In the genomic region with DNA sequence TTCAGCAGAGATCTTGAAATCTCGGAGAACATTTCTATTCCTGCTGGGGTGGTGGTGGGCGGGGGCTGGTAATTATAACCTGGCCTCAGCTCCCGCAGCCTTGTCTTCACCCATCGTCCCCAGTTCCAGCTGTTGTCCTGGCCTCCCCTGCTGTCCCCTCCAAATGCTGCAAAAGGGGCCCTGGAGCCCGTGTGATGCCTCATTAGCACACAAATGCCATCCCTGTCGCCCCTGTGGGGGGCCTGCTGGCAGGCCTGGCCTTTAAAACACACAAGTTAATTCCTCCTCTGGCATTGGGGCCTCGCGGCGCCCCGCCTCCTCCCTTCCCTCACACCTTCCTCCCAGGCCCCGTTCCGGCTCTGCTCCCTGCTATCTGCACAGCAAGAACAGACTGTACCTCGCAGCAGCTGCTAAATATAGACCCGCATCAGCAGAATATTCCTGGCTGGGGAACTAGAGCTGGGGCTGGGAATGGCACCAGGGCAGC, we compare ENCODE assay signal across 18 cellular contexts.
A peak's percentile ranks its signal among the peaks of the same experiment; 100 is the strongest.
DNase-seq lines count a peak whose midpoint lies in the region; ATAC-seq, FAIRE-seq and TF ChIP-seq lines count a peak whose summit lies in the region.
"Had no signal": no experiment of that assay in that cellular context is flagged by ENCODE, and none has a peak within 500 bp of the region (broad histone marks: within the 10 kb centered on the region; RNA-seq: fewer than 3 reads in every experiment).

No MANE protein-coding gene starts in this region.

- H4K20me1 ChIP-seq in HepG2 (ENCODE audit: insufficient read depth, low read length): no peaks in the 10 kb centered on the region

- H3K36me3 Mint-ChIP-seq in glutamatergic neuron (ENCODE audit: unreplicated experiment): no peaks in the 10 kb centered on the region
- H3K36me3 Mint-ChIP-seq: CD4-positive, alpha-beta memory T cell had no signal

- intact Hi-C loops in HepG2 (cut with micrococcal nuclease; ENCODE audit: unreplicated experiment): no loop called here
- intact Hi-C loops in right lobe of liver (cut with DNase I): no loop called here

- H3K9me3 ChIP-seq in HepG2 (ENCODE audit: low read length) (no peaks in the 10 kb centered on the region), right lobe of liver (no peaks in the 10 kb centered on the region), neuronal stem cell (replicated peaks in 1 of 2; ENCODE audit: control insufficient read depth in 2 of 2, insufficient read depth in 1 of 2, low read depth in 1 of 2, low read length in 2 of 2) (no peaks in the 10 kb centered on the region)
- H3K9me3 ChIP-seq: sigmoid colon had no signal

- no peak for TF ChIP-seq RAD21 in HepG2 (CRISPR knock-in tag; IDR thresholded peaks at IDR 0.05)

- H3K4me1 ChIP-seq in HepG2 (ENCODE audit: insufficient read depth, low read length) (no peaks in the 10 kb centered on the region), right lobe of liver (no peaks in the 10 kb centered on the region), neuronal stem cell (ENCODE audit: control insufficient read depth in 2 of 2, insufficient read depth in 1 of 2, low read depth in 1 of 2, low read length in 2 of 2) (peaks cover 16 to 30% of the 10 kb centered on the region in 2 donors)

- BruUV-seq in HepG2 (replicated peaks; lab: Mats Ljungman, UMichigan): no TSS peak

- peaks cover 6 to 42% of the 10 kb centered on the region in 2 experiments; a peak in 3 of 5 replicates for H3K27me3 ChIP-seq in HepG2 (ENCODE audit: control insufficient read depth in 1 of 2, insufficient read depth in 2 of 2, low read length in 2 of 2)
- H3K27me3 ChIP-seq in right lobe of liver: no peaks in the 10 kb centered on the region
- peaks cover 0 to 2% (median 0%) of the 10 kb centered on the region in 3 experiments for H3K27me3 ChIP-seq in neuronal stem cell (ENCODE audit: control insufficient read depth in 3 of 3, insufficient read depth in 3 of 3, low read depth in 1 of 3, low read length in 3 of 3)

- peak overlapping the region; percentile 31 for H2AK5ac ChIP-seq in neuronal stem cell (ENCODE audit: low read depth, low read length)

- H3K36me3 ChIP-seq in HepG2 (replicated peaks in 1 of 2; ENCODE audit: control insufficient read depth in 1 of 2, insufficient read depth in 2 of 2, low read length in 2 of 2) (no peaks in the 10 kb centered on the region), right lobe of liver (no peaks in the 10 kb centered on the region), neuronal stem cell (replicated peaks in 1 of 2; ENCODE audit: control insufficient read depth in 2 of 2, insufficient read depth in 2 of 2, low read length in 2 of 2) (no peaks in the 10 kb centered on the region)
- H3K36me3 ChIP-seq: sigmoid colon had no signal

- TF ChIP-seq POLR2A in HepG2 (IDR thresholded peaks at IDR 0.05; ENCODE audit: insufficient read depth in 1 of 2, low read depth in 2 of 2, low read length in 2 of 2) (no peak), right lobe of liver (IDR thresholded peaks at IDR 0.05) (no peak)

- in situ Hi-C loops in HepG2 (cut with HindIII; ENCODE audit: extremely low pct_ligation_motif_present, low pct_unique_long_range_greater_than_20kb): no loop called here
- in situ Hi-C loops in GM13977 (cut with MboI; ENCODE audit: low pct_unique_long_range_greater_than_20kb, low sequenced_read_pairs, unreplicated experiment): no loop called here

- peaks cover 40% of the 10 kb centered on the region for H3K4me1 Mint-ChIP-seq in glutamatergic neuron (ENCODE audit: low read depth, unreplicated experiment)

- H2BK12ac ChIP-seq in neuronal stem cell (ENCODE audit: low read length): peak overlapping the region; percentile 88

- TF ChIP-seq CTCF in HepG2 (CRISPR knock-in tag; IDR thresholded peaks at IDR 0.05) (no peak), right lobe of liver (IDR thresholded peaks at IDR 0.05) (no peak), glutamatergic neuron (IDR thresholded peaks at IDR 0.05; ENCODE audit: partially characterized antibody, unreplicated experiment) (no peak), GM13977 (IDR thresholded peaks at IDR 0.05; ENCODE audit: extremely low read depth, insufficient read depth, missing control alignments) (no peak)

- POLR2A ChIA-PET in HepG2 (lab: Yijun Ruan, JAX): no interaction called here

- H2AFZ ChIP-seq in HepG2 (ENCODE audit: low read length): no peak overlapping the region
- H2AFZ ChIP-seq in neuronal stem cell (ENCODE audit: low read length): no peak overlapping the region

- H2BK5ac ChIP-seq in neuronal stem cell (ENCODE audit: low read length): peak overlapping the region; percentile 7

- TF ChIP-seq EP300 in HepG2 (IDR thresholded peaks at IDR 0.05; ENCODE audit: low read depth in 2 of 2, low read length in 2 of 2): no peak
- no peak for TF ChIP-seq EP300 in HepG2 (CRISPR knock-in tag; IDR thresholded peaks at IDR 0.05; ENCODE audit: borderline replicate concordance)

- H2BK15ac ChIP-seq in neuronal stem cell (ENCODE audit: low read length): peak overlapping the region; percentile 76

- H3K9me3 Mint-ChIP-seq in glutamatergic neuron (ENCODE audit: unreplicated experiment): peaks cover 9% of the 10 kb centered on the region
- H3K9me3 Mint-ChIP-seq: T-helper 2 cell treated with Interferon-gamma antibody and Interleukin-4, amounts not matched to agents 5 μg/mL and 100 μg/mL, for 36 hours had no signal

- H3K4me2 ChIP-seq in HepG2 (ENCODE audit: low read depth, low read length) (no peak overlapping the region), neuronal stem cell (ENCODE audit: insufficient read depth, low read length, poor library complexity, severe bottlenecking) (no peak overlapping the region)

- H3K27ac Mint-ChIP-seq in glutamatergic neuron (ENCODE audit: unreplicated experiment): peak overlapping the region; percentile 98
- H3K27ac Mint-ChIP-seq: CD4-positive, alpha-beta memory T cell; T-helper 2 cell treated with Interferon-gamma antibody and Interleukin-4, amounts not matched to agents 5 μg/mL and 100 μg/mL, for 36 hours had no signal

- H3K4me3 ChIP-seq in HepG2 (replicated peaks in 1 of 3; ENCODE audit: insufficient read depth in 1 of 3, low read depth in 2 of 3, low read length in 3 of 3) (no peak overlapping the region), right lobe of liver (no peak overlapping the region), neuronal stem cell (ENCODE audit: low read length in 2 of 2) (no peak overlapping the region)
- H3K4me3 ChIP-seq: sigmoid colon had no signal

- H3K4me3 Mint-ChIP-seq in glutamatergic neuron (ENCODE audit: unreplicated experiment): peak overlapping the region; percentile 38
- H3K4me3 Mint-ChIP-seq: CD4-positive, alpha-beta memory T cell; T-helper 2 cell treated with Interferon-gamma antibody and Interleukin-4, amounts not matched to agents 5 μg/mL and 100 μg/mL, for 36 hours had no signal

- H2BK120ac ChIP-seq in neuronal stem cell (ENCODE audit: low read depth, low read length): peak overlapping the region; percentile 17

- ATAC-seq in HepG2: no peak
- no peak for ATAC-seq in right lobe of liver
- ATAC-seq in GM21526 (IDR thresholded peaks at IDR 0.05; ENCODE audit: low FRiP score, unreplicated experiment): no peak
- ATAC-seq: left colon had no signal

- CTCF ChIA-PET in HepG2 (lab: Yijun Ruan, JAX; ENCODE audit: low intra/inter-chr PET ratio, low total read pairs): no interaction called here

- no peaks in the 10 kb centered on the region for H3K79me2 ChIP-seq in HepG2 (ENCODE audit: insufficient read depth, low read length)

- DNase-seq in HepG2 (ENCODE audit: low spot score): no peak
- DNase-seq in right lobe of liver: no peak
- peak; percentile 51 for DNase-seq in glutamatergic neuron
- DNase-seq in neuronal stem cell (ENCODE audit: low spot score): no peak
- no peak for DNase-seq in GM13977 (ENCODE audit: low spot score)
- no peak for DNase-seq in effector CD8-positive, alpha-beta T cell (lab: John Stamatoyannopoulos, UW)
- DNase-seq in activated naive CD4-positive, alpha-beta T cell treated with Interleukin-2 at 50 U/mL for 16 hours: no peak
- DNase-seq: activated CD4-positive, alpha-beta T cell treated with anti-CD3 and anti-CD28 coated beads for 4 hours; CD4-positive, alpha-beta memory T cell; Karpas-422; left colon; NCI-H146; SHP77 treated with DMSO at 0.1 percent for 48 hours; sigmoid colon; stimulated activated naive CD4-positive, alpha-beta T cell treated with Interleukin-2 at 50 U/mL for 16 hours had no signal

- H3K23ac ChIP-seq in neuronal stem cell (ENCODE audit: low read depth, low read length, poor library complexity): no peak overlapping the region

- H4K91ac ChIP-seq in neuronal stem cell (ENCODE audit: low read depth, low read length, poor library complexity): no peak overlapping the region

- H4K8ac ChIP-seq in neuronal stem cell (ENCODE audit: low read depth, low read length): no peak overlapping the region

- H3K27ac ChIP-seq in HepG2 (ENCODE audit: extremely low read length, insufficient read depth, low read length): no peak overlapping the region
- no peak overlapping the region for H3K27ac ChIP-seq in right lobe of liver
- no peak overlapping the region for H3K27ac ChIP-seq in neuronal stem cell (replicated peaks; ENCODE audit: low read length)
- H3K27ac ChIP-seq: sigmoid colon had no signal

- H3K18ac ChIP-seq in neuronal stem cell (ENCODE audit: low read length): peak overlapping the region; percentile 81

- WGBS in HepG2 (ENCODE audit: low lambda C conversion rate): 12% methylated on average over 14 of the region's 14 CpGs
- WGBS in right lobe of liver (ENCODE audit: insufficient coverage, low coverage, low lambda C conversion rate, missing lambda C conversion rate): 20% methylated on average over 1 of the region's 14 CpGs
- WGBS in neuronal stem cell (ENCODE audit: extremely low coverage in 2 of 2, insufficient read length in 2 of 2, insufficient replicate concordance in 1 of 2), 2 donors: no CpG with 5 or more reads among the region's 14 CpGs

- no peak overlapping the region for H3K4ac ChIP-seq in neuronal stem cell (ENCODE audit: low read length)

- peaks cover 5% of the 10 kb centered on the region for H3K27me3 Mint-ChIP-seq in glutamatergic neuron (ENCODE audit: unreplicated experiment)

- FAIRE-seq in HepG2 (lab: Jason Lieb, UNC): no peak
- FAIRE-seq: frontal cortex had no signal

- no peak overlapping the region for H3K14ac ChIP-seq in neuronal stem cell (ENCODE audit: low read length)

- H3K9ac ChIP-seq in HepG2 (ENCODE audit: insufficient read depth, low read depth, low read length) (no peak overlapping the region), neuronal stem cell (ENCODE audit: low read depth, low read length, poor library complexity) (no peak overlapping the region)

- no peaks in the 10 kb centered on the region for H3K79me1 ChIP-seq in neuronal stem cell (ENCODE audit: low read depth, low read length)

TF ChIP-seq in HepG2, 621 proteins besides CTCF, POLR2A, EP300 and RAD21:
- TF ChIP-seq ZNF382 (CRISPR knock-in tag; IDR thresholded peaks at IDR 0.05; ENCODE audit: borderline replicate concordance) (no peak), MAFK (conservative IDR thresholded peaks at IDR 0.05 in 1 of 2, IDR thresholded peaks at IDR 0.05 in 1 of 2; ENCODE audit: low read length in 2 of 2) (peak; percentile 39 to 61; a peak in 2 of 4 replicates), NFE2 (CRISPR knock-in tag; IDR thresholded peaks at IDR 0.05) (no peak)
TF ChIP-seq in HepG2: peak in this region for 1.
